Comparison of ENCODE assay signal across 2 cellular contexts in the genomic region with DNA sequence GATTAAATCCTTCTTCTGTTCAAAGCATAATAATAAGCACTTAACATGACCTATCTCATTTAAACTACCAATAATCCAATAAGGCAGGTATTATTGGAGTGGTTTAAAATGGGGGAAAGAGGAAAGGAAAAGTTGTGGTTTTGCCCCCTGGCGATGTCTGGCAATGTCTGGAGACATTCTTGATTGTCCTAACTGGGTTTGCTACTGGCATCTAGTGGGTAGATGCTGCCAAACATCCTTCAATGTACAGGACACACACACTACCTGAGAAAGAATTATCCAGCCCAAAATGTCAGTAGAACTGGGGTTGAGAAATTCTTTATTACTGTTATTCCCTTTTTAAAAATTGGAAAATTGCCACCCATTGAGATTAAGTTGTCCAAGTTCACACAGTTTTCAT.
TF ChIP-seq lines count a peak whose summit lies in the region.

No MANE protein-coding gene starts in this region.

TF ChIP-seq in HepG2, 621 proteins besides CTCF, POLR2A, EP300 and RAD21:
- TF ChIP-seq ZNF816 (CRISPR knock-in tag; IDR thresholded peaks at IDR 0.05; ENCODE audit: borderline replicate concordance) = no peak
- no peak for TF ChIP-seq ZNF678 (CRISPR knock-in tag; IDR thresholded peaks at IDR 0.05)
- TF ChIP-seq GATAD1 (CRISPR knock-in tag; IDR thresholded peaks at IDR 0.05) = no peak
- TF ChIP-seq PTBP1 (IDR thresholded peaks at IDR 0.05; ENCODE audit: low read depth, low read length, poor library complexity, severe bottlenecking) = no peak

TF ChIP-seq in HEK293T, 16 proteins besides CTCF, POLR2A, EP300 and RAD21:
- no peak for TF ChIP-seq ARNT (IDR thresholded peaks at IDR 0.05)
- no peak for TF ChIP-seq SUZ12 (IDR thresholded peaks at IDR 0.05)
- TF ChIP-seq ZNF384 (IDR thresholded peaks at IDR 0.05) = no peak
- TF ChIP-seq LEF1 (IDR thresholded peaks at IDR 0.05; ENCODE audit: borderline replicate concordance) = no peak
- TF ChIP-seq, protein P1, sequence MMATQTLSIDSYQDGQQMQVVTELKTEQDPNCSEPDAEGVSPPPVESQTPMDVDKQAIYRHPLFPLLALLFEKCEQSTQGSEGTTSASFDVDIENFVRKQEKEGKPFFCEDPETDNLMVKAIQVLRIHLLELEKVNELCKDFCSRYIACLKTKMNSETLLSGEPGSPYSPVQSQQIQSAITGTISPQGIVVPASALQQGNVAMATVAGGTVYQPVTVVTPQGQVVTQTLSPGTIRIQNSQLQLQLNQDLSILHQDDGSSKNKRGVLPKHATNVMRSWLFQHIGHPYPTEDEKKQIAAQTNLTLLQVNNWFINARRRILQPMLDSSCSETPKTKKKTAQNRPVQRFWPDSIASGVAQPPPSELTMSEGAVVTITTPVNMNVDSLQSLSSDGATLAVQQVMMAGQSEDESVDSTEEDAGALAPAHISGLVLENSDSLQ (IDR thresholded peaks at IDR 0.05) = no peak
- no peak for TF ChIP-seq L3MBTL2 (conservative IDR thresholded peaks at IDR 0.05)
- no peak for TF ChIP-seq FOXK2 (IDR thresholded peaks at IDR 0.05)
- TF ChIP-seq HDGF (IDR thresholded peaks at IDR 0.05; ENCODE audit: borderline replicate concordance) = no peak
- TF ChIP-seq FOXA1 (IDR thresholded peaks at IDR 0.05) = no peak
- no peak for TF ChIP-seq SP1 (IDR thresholded peaks at IDR 0.05)
- TF ChIP-seq ELF4 (IDR thresholded peaks at IDR 0.05) = no peak
TF ChIP-seq in HEK293T: peak in this region for 0.
